16 cellular contexts compared by ENCODE assay signal in the genomic region with DNA sequence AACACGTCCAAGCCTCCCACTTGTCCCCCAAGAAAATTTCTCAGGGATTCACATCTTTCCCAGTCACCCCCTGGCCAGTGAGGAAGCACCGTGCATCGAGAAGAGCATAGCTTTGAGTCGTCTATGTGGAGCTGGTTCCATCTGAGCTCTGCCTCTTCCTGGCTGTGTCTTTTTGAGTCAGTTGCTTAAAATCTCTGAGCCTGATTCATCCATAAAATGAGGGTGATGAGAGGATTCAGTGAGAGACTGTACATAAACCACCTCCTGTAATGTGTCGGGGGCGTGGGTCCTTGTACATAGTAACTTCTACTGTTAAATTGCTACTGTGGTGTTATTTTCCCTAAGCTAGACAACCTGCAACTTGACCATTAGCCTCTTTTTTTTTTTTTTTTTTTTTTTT. TPM values are rescaled to one million over a fixed set of nuclear protein-coding genes. Genes with fewer than 3 reads are reported as not detected.
DNase-seq lines count a peak whose midpoint lies in the region; ATAC-seq and TF ChIP-seq lines count a peak whose summit lies in the region.
"Had no signal": no experiment of that assay in that cellular context is flagged by ENCODE, and none has a peak within 500 bp of the region (broad histone marks: within the 10 kb centered on the region; RNA-seq: fewer than 3 reads in every experiment).

No MANE protein-coding gene starts in this region.

- WGBS in thyroid gland, 2 donors = 84 to 89% methylated on average over 6 of the region's 6 CpGs
- 83 to 93% (median 91%) methylated on average over 6 of the region's 6 CpGs for WGBS in spleen, 5 donors

- H3K4me1 Mint-ChIP-seq in HFFc6 (ENCODE audit: low read depth) = peaks cover 75% of the 10 kb centered on the region
- H3K4me1 Mint-ChIP-seq in activated T-helper 17 cell treated with anti-CD3 and anti-CD28 coated beads, Interleukin-2, amount 50 U/mL, for 72 hours = peaks cover 6% of the 10 kb centered on the region

- H3K27ac Mint-ChIP-seq in HFFc6 = peak overlapping the region; percentile 40
- H3K27ac Mint-ChIP-seq in activated T-helper 17 cell treated with anti-CD3 and anti-CD28 coated beads, Interleukin-2, amount 50 U/mL, for 72 hours = no peak overlapping the region
- H3K27ac Mint-ChIP-seq: activated naive CD4-positive, alpha-beta T cell treated with anti-CD3 and anti-CD28 coated beads, Interleukin-2, amount 50 U/mL, for 24 hours; stimulated activated naive CD8-positive, alpha-beta T cell treated with anti-CD3 and anti-CD28 coated beads, Interleukin-15, Interleukin-2, amounts not matched to agents 100 ng/mL and 50 ng/mL, for 24 hours; T-helper 1 cell treated with Interleukin-12 subunit alpha and Interleukin-12 subunit beta and Interleukin-4 antibody, amounts not matched to agents 30 μg/mL and 1 μg/mL, for 36 hours had no signal

- intact Hi-C loops in breast epithelium (cut with DNase I; ENCODE audit: low total_unique reads) = loop anchor here (10.0 kb wide), 1 partner anchor 61 kb away; no protein-coding TSS in a partner anchor
- intact Hi-C loops in thyroid gland (cut with DNase I) = no loop called here
- intact Hi-C loops in spleen (cut with DNase I; ENCODE audit: low total_unique reads) = no loop called here

- H3K36me3 Mint-ChIP-seq in HFFc6 (ENCODE audit: low read depth) = no peaks in the 10 kb centered on the region; the same call in 1 of the 2 replicates
- no peaks in the 10 kb centered on the region for H3K36me3 Mint-ChIP-seq in activated T-helper 17 cell treated with anti-CD3 and anti-CD28 coated beads, Interleukin-2, amount 50 U/mL, for 72 hours (ENCODE audit: low read depth)
- H3K36me3 Mint-ChIP-seq: activated naive CD4-positive, alpha-beta T cell treated with anti-CD3 and anti-CD28 coated beads, Interleukin-2, amount 50 U/mL, for 24 hours had no signal

- H3K36me3 ChIP-seq in breast epithelium (no peaks in the 10 kb centered on the region), thyroid gland (no peaks in the 10 kb centered on the region), spleen (peaks cover 0 to 14% (median 0%) of the 10 kb centered on the region in 6 donors)

- H3K9me3 Mint-ChIP-seq in HFFc6 = no peaks in the 10 kb centered on the region
- no peaks in the 10 kb centered on the region for H3K9me3 Mint-ChIP-seq in activated T-helper 17 cell treated with anti-CD3 and anti-CD28 coated beads, Interleukin-2, amount 50 U/mL, for 72 hours
- H3K9me3 Mint-ChIP-seq: activated naive CD4-positive, alpha-beta T cell treated with anti-CD3 and anti-CD28 coated beads, Interleukin-2, amount 50 U/mL, for 24 hours; stimulated activated naive CD8-positive, alpha-beta T cell treated with anti-CD3 and anti-CD28 coated beads, Interleukin-15, Interleukin-2, amounts not matched to agents 100 ng/mL and 50 ng/mL, for 24 hours; T-helper 1 cell treated with Interleukin-12 subunit alpha and Interleukin-12 subunit beta and Interleukin-4 antibody, amounts not matched to agents 30 μg/mL and 1 μg/mL, for 36 hours had no signal

- TF ChIP-seq POLR2A in breast epithelium (IDR thresholded peaks at IDR 0.05) (no peak), thyroid gland (IDR thresholded peaks at IDR 0.05) (no peak), spleen (IDR thresholded peaks at IDR 0.05) (no peak)

- H3K4me3 ChIP-seq in breast epithelium = no peak overlapping the region
- H3K4me3 ChIP-seq in thyroid gland (replicated peaks in 1 of 3) = no peak overlapping the region
- H3K4me3 ChIP-seq in spleen = no peak overlapping the region
- H3K4me3 ChIP-seq: mucosa of descending colon had no signal

- DNase-seq in HFFc6 (no peak), breast epithelium (ENCODE audit: low spot score in 2 of 2) (no peak), kidney tubule cell (ENCODE audit: low spot score) (peak; percentile 22), thyroid gland (no peak), spleen (no peak), cerebellum (ENCODE audit: low spot score) (no peak), OCI-M2 (lab: John Stamatoyannopoulos, UW; ENCODE audit: unreplicated experiment) (no peak)
- DNase-seq: activated CD4-positive, CD25-positive, alpha-beta regulatory T cell treated with anti-CD3 and anti-CD28 coated beads, Interleukin-2, amount 50 U/mL, for 72 hours; DMS 273 treated with DMSO at 0.1 percent for 48 hours; NCI-H2081 treated with DMSO at 0.1 percent for 48 hours; RPMI8226 had no signal

- H3K27ac ChIP-seq in breast epithelium (peak overlapping the region; percentile 96 to 98), thyroid gland (peak overlapping the region; percentile 94 to 99 (median 98)), spleen (no peak overlapping the region)

- H3K4me3 Mint-ChIP-seq in HFFc6 = no peak overlapping the region
- no peak overlapping the region for H3K4me3 Mint-ChIP-seq in activated T-helper 17 cell treated with anti-CD3 and anti-CD28 coated beads, Interleukin-2, amount 50 U/mL, for 72 hours
- H3K4me3 Mint-ChIP-seq: activated naive CD4-positive, alpha-beta T cell treated with anti-CD3 and anti-CD28 coated beads, Interleukin-2, amount 50 U/mL, for 24 hours; stimulated activated naive CD8-positive, alpha-beta T cell treated with anti-CD3 and anti-CD28 coated beads, Interleukin-15, Interleukin-2, amounts not matched to agents 100 ng/mL and 50 ng/mL, for 24 hours; T-helper 1 cell treated with Interleukin-12 subunit alpha and Interleukin-12 subunit beta and Interleukin-4 antibody, amounts not matched to agents 30 μg/mL and 1 μg/mL, for 36 hours had no signal

- TF ChIP-seq CTCF in HFFc6 (IDR thresholded peaks at IDR 0.05) (no peak), breast epithelium (IDR thresholded peaks at IDR 0.05) (no peak), thyroid gland (IDR thresholded peaks at IDR 0.05) (no peak), spleen (IDR thresholded peaks at IDR 0.05 in 8 of 11, conservative IDR thresholded peaks at IDR 0.05 in 3 of 11) (no peak)

- no peaks in the 10 kb centered on the region; the same call in 1 of the 2 replicates for H3K27me3 Mint-ChIP-seq in HFFc6 (ENCODE audit: insufficient read depth)
- no peaks in the 10 kb centered on the region for H3K27me3 Mint-ChIP-seq in activated T-helper 17 cell treated with anti-CD3 and anti-CD28 coated beads, Interleukin-2, amount 50 U/mL, for 72 hours
- H3K27me3 Mint-ChIP-seq: activated naive CD4-positive, alpha-beta T cell treated with anti-CD3 and anti-CD28 coated beads, Interleukin-2, amount 50 U/mL, for 24 hours; stimulated activated naive CD8-positive, alpha-beta T cell treated with anti-CD3 and anti-CD28 coated beads, Interleukin-15, Interleukin-2, amounts not matched to agents 100 ng/mL and 50 ng/mL, for 24 hours had no signal

- ATAC-seq in activated T-helper 17 cell treated with anti-CD3 and anti-CD28 coated beads, Interleukin-2, amount 50 U/mL, for 72 hours (replicated peaks) = no peak
- ATAC-seq: mucosa of descending colon had no signal

- peaks cover 12 to 47% of the 10 kb centered on the region in 2 donors for H3K4me1 ChIP-seq in breast epithelium
- H3K4me1 ChIP-seq in thyroid gland = peaks cover 75 to 93% of the 10 kb centered on the region in 2 donors
- peaks cover 4 to 51% (median 6%) of the 10 kb centered on the region in 6 donors for H3K4me1 ChIP-seq in spleen

- H3K27me3 ChIP-seq in breast epithelium (no peaks in the 10 kb centered on the region), thyroid gland (no peaks in the 10 kb centered on the region), spleen (replicated peaks in 1 of 7) (no peaks in the 10 kb centered on the region)

- H3K9me3 ChIP-seq in breast epithelium = no peaks in the 10 kb centered on the region
- no peaks in the 10 kb centered on the region for H3K9me3 ChIP-seq in thyroid gland
- H3K9me3 ChIP-seq in spleen = no peaks in the 10 kb centered on the region
- H3K9me3 ChIP-seq: mucosa of descending colon had no signal

RNA-seq across cellular contexts. Expression of a gene that starts 13.8 kb away (rescaled TPM):
- 10 to 100 TPM; 43.2 to 72.6 (median 46.4) TPM for total RNA-seq in HFFc6 (2021; fragmentation: NEBNext Ultra II Directional; extraction: Animal tissue kit (Norgen Biotek cat#: 25700))
- total RNA-seq in breast epithelium (100 to 1,000 TPM in 2 of 3 donors, 10 to 100 TPM in 1; 91.1 to 436 (median 243) TPM), thyroid gland (100 to 1,000 TPM; 367 to 494 (median 375) TPM), spleen (100 to 1,000 TPM in 1 of 7 donors, 10 to 100 TPM in 6; 50.0 to 113 (median 75.7) TPM), cerebellum (30.5 TPM)
- 10 to 100 TPM; 16.2 to 87.4 (median 50.6) TPM for polyA plus RNA-seq in spleen
- 1 to 10 TPM in 1 of 2 donors, under 1 TPM in 1; 0.76 to 1.6 TPM for total RNA-seq in activated T-helper 17 cell treated with anti-CD3 and anti-CD28 coated beads, Interleukin-2, amount 50 U/mL, for 72 hours

Comparison
In these comparisons a context has a peak if more than half of its experiments do, and no peak if none do; other contexts are left out.
1. H3K27ac ChIP-seq: peak in breast epithelium (2 of 2) and thyroid gland (3 of 3); none in spleen (0 of 8).
2. RNA of a gene that starts 13.8 kb away (total RNA-seq): 367 to 494 TPM in thyroid gland, 91.1 to 436 TPM in breast epithelium, 50.0 to 113 TPM in spleen, 43.2 to 72.6 TPM in HFFc6 and 30.5 TPM in cerebellum (single experiment); 0.76 to 1.6 TPM in activated T-helper 17 cell treated with anti-CD3 and anti-CD28 coated beads, Interleukin-2, amount 50 U/mL, for 72 hours; every median in the first group is over 10 times any median in the second.